In the genomic region with DNA sequence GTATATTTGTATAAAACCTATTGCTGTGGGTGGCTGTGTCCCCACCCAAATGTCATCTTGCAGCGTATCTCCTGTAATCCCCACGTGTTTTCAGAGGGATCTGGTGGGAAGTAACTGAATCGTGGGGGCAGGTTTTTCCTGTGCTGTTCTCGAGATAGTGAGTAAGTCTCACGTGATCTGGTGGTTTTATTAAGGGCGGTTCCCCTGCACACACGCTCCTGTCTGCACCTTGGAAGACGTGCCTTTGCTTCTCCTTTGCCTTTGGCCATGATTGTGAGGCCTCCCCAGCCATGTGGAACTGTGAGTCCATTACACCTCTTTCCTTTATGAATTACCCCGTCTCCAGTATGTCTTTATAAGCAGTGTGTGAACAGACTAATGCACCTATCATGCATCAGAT, we compare ENCODE assay signal across 1 cellular context.
A peak's percentile ranks its signal among the peaks of the same experiment; 100 is the strongest.
TF ChIP-seq lines count a peak whose summit lies in the region.

No MANE protein-coding gene starts in this region.

TF ChIP-seq in K562, 482 proteins besides CTCF, POLR2A, EP300 and RAD21 (continued from another document):
- TF ChIP-seq, protein P1, sequence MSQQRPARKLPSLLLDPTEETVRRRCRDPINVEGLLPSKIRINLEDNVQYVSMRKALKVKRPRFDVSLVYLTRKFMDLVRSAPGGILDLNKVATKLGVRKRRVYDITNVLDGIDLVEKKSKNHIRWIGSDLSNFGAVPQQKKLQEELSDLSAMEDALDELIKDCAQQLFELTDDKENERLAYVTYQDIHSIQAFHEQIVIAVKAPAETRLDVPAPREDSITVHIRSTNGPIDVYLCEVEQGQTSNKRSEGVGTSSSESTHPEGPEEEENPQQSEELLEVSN (IDR thresholded peaks at IDR 0.05; ENCODE audit: borderline replicate concordance in 1 of 2, extremely low read depth in 1 of 2, insufficient read depth in 1 of 2, insufficient read length in 1 of 2, low read depth in 1 of 2, low read length in 1 of 2, poor library complexity in 1 of 2, severe bottlenecking in 1 of 2): peak in 1 of 2 experiments; percentile 22
- TF ChIP-seq CHD2 (IDR thresholded peaks at IDR 0.05; ENCODE audit: low read depth, low read length) (peak; percentile 87), MTF1 (CRISPR knock-in tag; IDR thresholded peaks at IDR 0.05; ENCODE audit: borderline replicate concordance) (no peak), BHLHE40 (IDR thresholded peaks at IDR 0.05; ENCODE audit: low read length) (peak; percentile 77), KLF1 (tag; IDR thresholded peaks at IDR 0.05) (peak; percentile 69; the same call in 1 of the 2 replicates), ZNF143 (CRISPR knock-in tag; IDR thresholded peaks at IDR 0.05) (no peak), ZNF121 (CRISPR knock-in tag; conservative IDR thresholded peaks at IDR 0.05) (peak; percentile 30; the same call in 1 of the 2 replicates), CBX5 (IDR thresholded peaks at IDR 0.05; ENCODE audit: borderline replicate concordance, low read depth) (peak; percentile 20; the same call in 1 of the 2 replicates)
- TF ChIP-seq, protein P2, sequence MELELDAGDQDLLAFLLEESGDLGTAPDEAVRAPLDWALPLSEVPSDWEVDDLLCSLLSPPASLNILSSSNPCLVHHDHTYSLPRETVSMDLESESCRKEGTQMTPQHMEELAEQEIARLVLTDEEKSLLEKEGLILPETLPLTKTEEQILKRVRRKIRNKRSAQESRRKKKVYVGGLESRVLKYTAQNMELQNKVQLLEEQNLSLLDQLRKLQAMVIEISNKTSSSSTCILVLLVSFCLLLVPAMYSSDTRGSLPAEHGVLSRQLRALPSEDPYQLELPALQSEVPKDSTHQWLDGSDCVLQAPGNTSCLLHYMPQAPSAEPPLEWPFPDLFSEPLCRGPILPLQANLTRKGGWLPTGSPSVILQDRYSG (tag; conservative IDR thresholded peaks at IDR 0.05; ENCODE audit: low read depth): no peak
- TF ChIP-seq, protein P3, sequence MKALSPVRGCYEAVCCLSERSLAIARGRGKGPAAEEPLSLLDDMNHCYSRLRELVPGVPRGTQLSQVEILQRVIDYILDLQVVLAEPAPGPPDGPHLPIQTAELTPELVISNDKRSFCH (CRISPR knock-in tag; IDR thresholded peaks at IDR 0.05): no peak
- TF ChIP-seq, protein P3 (tag; IDR thresholded peaks at IDR 0.05): no peak
TF ChIP-seq in K562: peak in this region for 13.
